9 cellular contexts compared by ENCODE assay signal in the genomic region with DNA sequence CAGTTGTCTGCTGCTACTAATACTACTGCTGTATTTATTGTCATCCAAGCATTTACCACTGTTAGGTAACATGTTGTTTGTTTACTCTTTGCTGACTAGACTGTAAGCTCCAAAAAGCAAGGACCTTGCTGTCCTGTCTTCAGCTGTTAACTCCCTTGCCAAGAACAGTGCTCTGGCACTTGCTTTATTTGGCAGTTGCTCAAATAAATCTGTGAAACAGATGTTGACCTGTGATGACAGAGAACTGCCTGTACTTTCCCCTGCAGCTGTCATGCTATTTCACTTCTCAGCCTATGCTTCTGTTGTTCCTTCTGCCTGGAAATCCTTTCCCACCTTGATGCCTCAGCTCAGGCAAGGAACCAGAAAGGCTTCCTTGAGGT.
DNase-seq lines count a peak whose midpoint lies in the region; ATAC-seq and TF ChIP-seq lines count a peak whose summit lies in the region.
"Had no signal": no experiment of that assay in that cellular context is flagged by ENCODE, and none has a peak within 500 bp of the region (broad histone marks: within the 10 kb centered on the region; RNA-seq: fewer than 3 reads in every experiment).

No MANE protein-coding gene starts in this region.

- peaks cover 5% of the 10 kb centered on the region for H3K9me3 Mint-ChIP-seq in progenitor cell of endocrine pancreas (ENCODE audit: low read depth)

- H3K27ac ChIP-seq in stomach: no peak overlapping the region

- peaks cover 0 to 10% (median 8%) of the 10 kb centered on the region in 4 donors for H3K36me3 ChIP-seq in stomach

- DNase-seq in choroid plexus epithelial cell (ENCODE audit: low read depth) (peak; percentile 81), progenitor cell of endocrine pancreas (ENCODE audit: low spot score, unreplicated experiment) (no peak), stomach (no peak)
- DNase-seq in stimulated activated CD4-positive, alpha-beta T cell treated with anti-CD3 and anti-CD28 coated beads, Interleukin-1b, Interleukin-23, amount 100 ng/mL, for 48 hours: no peak
- DNase-seq in activated CD4-positive, alpha-beta T cell treated with anti-CD3 and anti-CD28 coated beads, Interleukin-2, amount 50 U/mL, for 1 hour: no peak
- DNase-seq: NCI-H1105 treated with DMSO at 0.1 percent for 48 hours had no signal

- H3K9me3 ChIP-seq in stomach: no peaks in the 10 kb centered on the region

- ATAC-seq in GM18511 (IDR thresholded peaks at IDR 0.05; ENCODE audit: unreplicated experiment) (peak; percentile 76), HG03342 (IDR thresholded peaks at IDR 0.05; ENCODE audit: unreplicated experiment) (peak; percentile 67), HG03039 (IDR thresholded peaks at IDR 0.05; ENCODE audit: unreplicated experiment) (no peak)

- intact Hi-C loops in stomach (cut with DNase I; ENCODE audit: low total_unique reads): no loop called here

- H3K4me3 ChIP-seq in choroid plexus epithelial cell (ENCODE audit: low read depth, low read length) (no peak overlapping the region), stomach (no peak overlapping the region)

- peaks cover 12% of the 10 kb centered on the region for H3K36me3 Mint-ChIP-seq in progenitor cell of endocrine pancreas (ENCODE audit: insufficient read depth)

- H3K27ac Mint-ChIP-seq in progenitor cell of endocrine pancreas: peak overlapping the region; percentile 8

- no peaks in the 10 kb centered on the region for H3K27me3 ChIP-seq in stomach

- no peaks in the 10 kb centered on the region for H3K27me3 Mint-ChIP-seq in progenitor cell of endocrine pancreas

- TF ChIP-seq POLR2A in stomach (IDR thresholded peaks at IDR 0.05): no peak

- no peak for TF ChIP-seq EP300 in stomach (IDR thresholded peaks at IDR 0.05)

- TF ChIP-seq CTCF in choroid plexus epithelial cell (conservative IDR thresholded peaks at IDR 0.05; ENCODE audit: low read depth, low read length): no peak
- no peak for TF ChIP-seq CTCF in progenitor cell of endocrine pancreas (IDR thresholded peaks at IDR 0.05; ENCODE audit: unreplicated experiment)
- no peak for TF ChIP-seq CTCF in stomach (IDR thresholded peaks at IDR 0.05)

- no peaks in the 10 kb centered on the region for H3K4me1 Mint-ChIP-seq in progenitor cell of endocrine pancreas (ENCODE audit: low read depth)

- no peak overlapping the region for H3K4me3 Mint-ChIP-seq in progenitor cell of endocrine pancreas (ENCODE audit: low read depth)

- peaks cover 0 to 14% (median 10%) of the 10 kb centered on the region in 4 donors for H3K4me1 ChIP-seq in stomach
